Comparison of ENCODE assay signal across 8 cellular contexts in genomic region chr18:2654105-2654827, GRCh38. TPM values are rescaled to one million over a fixed set of nuclear protein-coding genes. Genes with fewer than 3 reads are reported as not detected.
DNase-seq lines count a peak whose midpoint lies in the region; ATAC-seq, FAIRE-seq and TF ChIP-seq lines count a peak whose summit lies in the region.

No MANE protein-coding gene starts in this region.

- H3K36me3 ChIP-seq in SJSA1 (peaks cover 13% of the 10 kb centered on the region), sigmoid colon (no peaks in the 10 kb centered on the region)

- TF ChIP-seq CTCF in fibroblast of the aortic adventitia (IDR thresholded peaks at IDR 0.05; ENCODE audit: insufficient read depth, low read length), result no peak
- no peak for TF ChIP-seq CTCF in sigmoid colon (IDR thresholded peaks at IDR 0.05)

- peak overlapping the region; percentile 95 for H3K4me3 ChIP-seq in SJSA1
- peak overlapping the region; percentile 93 for H3K4me3 ChIP-seq in fibroblast of the aortic adventitia (ENCODE audit: low read depth, low read length)
- H3K4me3 ChIP-seq in sigmoid colon, result peak overlapping the region in 3 of 4 donors; percentile 71 to 97 (median 90)

- no peak for TF ChIP-seq POLR2A in sigmoid colon (IDR thresholded peaks at IDR 0.05)

- H3K9me3 ChIP-seq in SJSA1 (replicated peaks), result no peaks in the 10 kb centered on the region
- H3K9me3 ChIP-seq in sigmoid colon, result no peaks in the 10 kb centered on the region

- no peak for ATAC-seq in left colon
- ATAC-seq in HG02970 (IDR thresholded peaks at IDR 0.05; ENCODE audit: low FRiP score, unreplicated experiment), result no peak

- DNase-seq in GM18507 (ENCODE audit: extremely low spot score, insufficient read length, low read depth), result no peak
- peak in 1 of 2 experiments; percentile 39 for DNase-seq in SJSA1 (ENCODE audit: low read depth in 1 of 2, low spot score in 2 of 2)
- no peak for DNase-seq in fibroblast of the aortic adventitia (ENCODE audit: low read depth)
- DNase-seq in sigmoid colon, result no peak
- no peak for DNase-seq in left colon
- DNase-seq in Ammon's horn (ENCODE audit: low spot score), result no peak
- no peak for DNase-seq in NCI-H1092 (lab: John Stamatoyannopoulos, UW)

- H3K27me3 ChIP-seq in SJSA1 (replicated peaks) (no peaks in the 10 kb centered on the region), sigmoid colon (no peaks in the 10 kb centered on the region)

- no peak for TF ChIP-seq EP300 in sigmoid colon (IDR thresholded peaks at IDR 0.05)

- 38 to 60% methylated on average over 11 of the region's 11 CpGs for WGBS in sigmoid colon, 2 donors

- peak; percentile 15 for FAIRE-seq in GM18507 (lab: Jason Lieb, UNC)

- intact Hi-C loops in sigmoid colon (cut with DNase I), result no loop called here
- intact Hi-C loops in left colon (cut with DNase I, micrococcal nuclease), result loop anchor here in 1 of 2 donors (10.0 kb wide), 1 partner anchor 79 kb away; the partner anchor contains the start of genes METTL4 and NDC80

- H3K27ac ChIP-seq in SJSA1 (peak overlapping the region; percentile 86; the same call in 1 of the 2 replicates), sigmoid colon (peak overlapping the region; percentile 95 to 99 (median 98))

- H3K4me1 ChIP-seq in SJSA1 (replicated peaks) (peaks cover 23% of the 10 kb centered on the region), sigmoid colon (peaks cover 0 to 30% (median 22%) of the 10 kb centered on the region in 4 donors)

RNA-seq across cellular contexts. Expression of gene SMCHD1, which starts 1.3 kb away (rescaled TPM):
- total RNA-seq in SJSA1 (2014; rRNA removed; shearing (Covaris generic)), result 60.2 and 84.4 TPM in 2 replicates
- total RNA-seq in fibroblast of the aortic adventitia (ENCODE audit: low replicate concordance), result 59.6 and 99.0 TPM in 2 replicates
- total RNA-seq in sigmoid colon, result 100 to 1,000 TPM in 1 of 4 donors, 10 to 100 TPM in 3; 69.9 to 101 (median 82.4) TPM
- 10 to 100 TPM; 14.8 to 24.9 (median 21.0) TPM for polyA plus RNA-seq in sigmoid colon
- total RNA-seq in left colon, result 10 to 100 TPM; 46.5 to 62.0 TPM
